ENCODE assay signal across 1 cellular context in the genomic region with DNA sequence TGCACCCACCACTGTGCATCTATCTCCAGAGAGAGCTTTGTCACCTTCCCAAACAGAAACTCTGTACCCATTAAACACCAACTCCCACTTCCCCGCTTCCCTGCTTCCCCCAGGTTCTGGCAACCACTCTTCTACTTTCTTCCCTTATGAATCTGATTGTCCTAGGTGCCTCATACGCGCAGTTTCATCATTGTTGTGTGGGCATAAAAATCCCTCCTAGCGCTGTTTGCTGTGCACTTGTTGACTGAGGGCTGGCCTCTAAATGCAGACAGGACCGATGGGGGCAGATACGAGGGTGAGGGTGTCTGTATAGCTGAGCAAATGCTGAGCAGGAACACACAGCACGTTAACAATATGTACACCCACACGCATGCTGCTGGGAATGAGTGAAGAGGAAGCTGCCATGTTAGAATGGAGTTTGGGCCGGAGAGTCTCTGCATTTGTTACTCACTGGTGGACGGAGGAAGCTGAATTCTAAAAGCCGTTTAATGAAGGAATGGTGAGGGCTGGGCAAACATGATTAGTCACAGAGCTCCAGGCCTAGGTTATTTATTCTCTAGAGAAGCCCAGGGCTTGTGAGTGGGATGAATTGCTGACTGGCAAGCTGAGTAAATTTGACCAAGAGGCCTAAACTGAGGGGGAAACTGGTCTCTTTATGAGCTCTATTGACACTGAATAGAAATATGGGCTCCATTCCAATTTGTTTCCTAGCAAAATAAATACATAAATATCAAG.
TF ChIP-seq lines count a peak whose summit lies in the region.

No MANE protein-coding gene starts in this region.

TF ChIP-seq in HepG2, 621 proteins besides CTCF, POLR2A, EP300 and RAD21 (continued from another document and continues in another):
- TF ChIP-seq, protein P1, sequence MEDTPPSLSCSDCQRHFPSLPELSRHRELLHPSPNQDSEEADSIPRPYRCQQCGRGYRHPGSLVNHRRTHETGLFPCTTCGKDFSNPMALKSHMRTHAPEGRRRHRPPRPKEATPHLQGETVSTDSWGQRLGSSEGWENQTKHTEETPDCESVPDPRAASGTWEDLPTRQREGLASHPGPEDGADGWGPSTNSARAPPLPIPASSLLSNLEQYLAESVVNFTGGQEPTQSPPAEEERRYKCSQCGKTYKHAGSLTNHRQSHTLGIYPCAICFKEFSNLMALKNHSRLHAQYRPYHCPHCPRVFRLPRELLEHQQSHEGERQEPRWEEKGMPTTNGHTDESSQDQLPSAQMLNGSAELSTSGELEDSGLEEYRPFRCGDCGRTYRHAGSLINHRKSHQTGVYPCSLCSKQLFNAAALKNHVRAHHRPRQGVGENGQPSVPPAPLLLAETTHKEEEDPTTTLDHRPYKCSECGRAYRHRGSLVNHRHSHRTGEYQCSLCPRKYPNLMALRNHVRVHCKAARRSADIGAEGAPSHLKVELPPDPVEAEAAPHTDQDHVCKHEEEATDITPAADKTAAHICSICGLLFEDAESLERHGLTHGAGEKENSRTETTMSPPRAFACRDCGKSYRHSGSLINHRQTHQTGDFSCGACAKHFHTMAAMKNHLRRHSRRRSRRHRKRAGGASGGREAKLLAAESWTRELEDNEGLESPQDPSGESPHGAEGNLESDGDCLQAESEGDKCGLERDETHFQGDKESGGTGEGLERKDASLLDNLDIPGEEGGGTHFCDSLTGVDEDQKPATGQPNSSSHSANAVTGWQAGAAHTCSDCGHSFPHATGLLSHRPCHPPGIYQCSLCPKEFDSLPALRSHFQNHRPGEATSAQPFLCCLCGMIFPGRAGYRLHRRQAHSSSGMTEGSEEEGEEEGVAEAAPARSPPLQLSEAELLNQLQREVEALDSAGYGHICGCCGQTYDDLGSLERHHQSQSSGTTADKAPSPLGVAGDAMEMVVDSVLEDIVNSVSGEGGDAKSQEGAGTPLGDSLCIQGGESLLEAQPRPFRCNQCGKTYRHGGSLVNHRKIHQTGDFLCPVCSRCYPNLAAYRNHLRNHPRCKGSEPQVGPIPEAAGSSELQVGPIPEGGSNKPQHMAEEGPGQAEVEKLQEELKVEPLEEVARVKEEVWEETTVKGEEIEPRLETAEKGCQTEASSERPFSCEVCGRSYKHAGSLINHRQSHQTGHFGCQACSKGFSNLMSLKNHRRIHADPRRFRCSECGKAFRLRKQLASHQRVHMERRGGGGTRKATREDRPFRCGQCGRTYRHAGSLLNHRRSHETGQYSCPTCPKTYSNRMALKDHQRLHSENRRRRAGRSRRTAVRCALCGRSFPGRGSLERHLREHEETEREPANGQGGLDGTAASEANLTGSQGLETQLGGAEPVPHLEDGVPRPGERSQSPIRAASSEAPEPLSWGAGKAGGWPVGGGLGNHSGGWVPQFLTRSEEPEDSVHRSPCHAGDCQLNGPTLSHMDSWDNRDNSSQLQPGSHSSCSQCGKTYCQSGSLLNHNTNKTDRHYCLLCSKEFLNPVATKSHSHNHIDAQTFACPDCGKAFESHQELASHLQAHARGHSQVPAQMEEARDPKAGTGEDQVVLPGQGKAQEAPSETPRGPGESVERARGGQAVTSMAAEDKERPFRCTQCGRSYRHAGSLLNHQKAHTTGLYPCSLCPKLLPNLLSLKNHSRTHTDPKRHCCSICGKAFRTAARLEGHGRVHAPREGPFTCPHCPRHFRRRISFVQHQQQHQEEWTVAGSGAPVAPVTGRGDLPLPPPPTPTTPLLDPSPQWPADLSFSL (CRISPR knock-in tag; IDR thresholded peaks at IDR 0.05) = peak; percentile 2; the same call in 1 of the 2 replicates
- TF ChIP-seq NFE2L2 (IDR thresholded peaks at IDR 0.05; ENCODE audit: low read length) = 0 out of 2 replicates have a peak, but pooled peaks have one; percentile 10
- TF ChIP-seq ZNF7 (CRISPR knock-in tag; IDR thresholded peaks at IDR 0.05) = no peak
- TF ChIP-seq, protein P2, sequence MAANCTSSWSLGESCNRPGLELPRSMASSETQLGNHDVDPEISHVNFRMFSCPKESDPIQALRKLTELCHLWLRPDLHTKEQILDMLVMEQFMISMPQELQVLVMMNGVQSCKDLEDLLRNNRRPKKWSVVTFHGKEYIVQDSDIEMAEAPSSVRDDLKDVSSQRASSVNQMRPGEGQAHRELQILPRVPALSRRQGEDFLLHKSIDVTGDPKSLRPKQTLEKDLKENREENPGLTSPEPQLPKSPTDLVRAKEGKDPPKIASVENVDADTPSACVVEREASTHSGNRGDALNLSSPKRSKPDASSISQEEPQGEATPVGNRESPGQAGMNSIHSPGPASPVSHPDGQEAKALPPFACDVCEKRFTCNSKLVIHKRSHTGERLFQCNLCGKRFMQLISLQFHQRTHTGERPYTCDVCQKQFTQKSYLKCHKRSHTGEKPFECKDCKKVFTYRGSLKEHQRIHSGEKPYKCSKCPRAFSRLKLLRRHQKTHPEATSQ (CRISPR knock-in tag; IDR thresholded peaks at IDR 0.05; ENCODE audit: borderline replicate concordance) = peak; percentile 39; the same call in 1 of the 2 replicates
- no peak for TF ChIP-seq ZNF556 (CRISPR knock-in tag; IDR thresholded peaks at IDR 0.05; ENCODE audit: borderline replicate concordance)
- TF ChIP-seq RXRB (CRISPR knock-in tag; IDR thresholded peaks at IDR 0.05; ENCODE audit: borderline replicate concordance) = 0 out of 2 replicates have a peak, but pooled peaks have one; percentile 36
- TF ChIP-seq, protein P3, sequence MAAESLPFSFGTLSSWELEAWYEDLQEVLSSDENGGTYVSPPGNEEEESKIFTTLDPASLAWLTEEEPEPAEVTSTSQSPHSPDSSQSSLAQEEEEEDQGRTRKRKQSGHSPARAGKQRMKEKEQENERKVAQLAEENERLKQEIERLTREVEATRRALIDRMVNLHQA (CRISPR knock-in tag; IDR thresholded peaks at IDR 0.05) = no peak
- TF ChIP-seq, protein P4, sequence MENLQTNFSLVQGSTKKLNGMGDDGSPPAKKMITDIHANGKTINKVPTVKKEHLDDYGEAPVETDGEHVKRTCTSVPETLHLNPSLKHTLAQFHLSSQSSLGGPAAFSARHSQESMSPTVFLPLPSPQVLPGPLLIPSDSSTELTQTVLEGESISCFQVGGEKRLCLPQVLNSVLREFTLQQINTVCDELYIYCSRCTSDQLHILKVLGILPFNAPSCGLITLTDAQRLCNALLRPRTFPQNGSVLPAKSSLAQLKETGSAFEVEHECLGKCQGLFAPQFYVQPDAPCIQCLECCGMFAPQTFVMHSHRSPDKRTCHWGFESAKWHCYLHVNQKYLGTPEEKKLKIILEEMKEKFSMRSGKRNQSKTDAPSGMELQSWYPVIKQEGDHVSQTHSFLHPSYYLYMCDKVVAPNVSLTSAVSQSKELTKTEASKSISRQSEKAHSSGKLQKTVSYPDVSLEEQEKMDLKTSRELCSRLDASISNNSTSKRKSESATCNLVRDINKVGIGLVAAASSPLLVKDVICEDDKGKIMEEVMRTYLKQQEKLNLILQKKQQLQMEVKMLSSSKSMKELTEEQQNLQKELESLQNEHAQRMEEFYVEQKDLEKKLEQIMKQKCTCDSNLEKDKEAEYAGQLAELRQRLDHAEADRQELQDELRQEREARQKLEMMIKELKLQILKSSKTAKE (CRISPR knock-in tag; IDR thresholded peaks at IDR 0.05; ENCODE audit: borderline replicate concordance) = no peak
- 0 out of 2 replicates have a peak, but pooled peaks have one; percentile 53 for TF ChIP-seq JUND (CRISPR knock-in tag; IDR thresholded peaks at IDR 0.05)
- no peak for TF ChIP-seq AGO2 (optimal IDR thresholded peaks at IDR 0.05; ENCODE audit: low read depth, low read length)
- no peak for TF ChIP-seq ZNF224 (CRISPR knock-in tag; IDR thresholded peaks at IDR 0.05)
- TF ChIP-seq, protein P5, sequence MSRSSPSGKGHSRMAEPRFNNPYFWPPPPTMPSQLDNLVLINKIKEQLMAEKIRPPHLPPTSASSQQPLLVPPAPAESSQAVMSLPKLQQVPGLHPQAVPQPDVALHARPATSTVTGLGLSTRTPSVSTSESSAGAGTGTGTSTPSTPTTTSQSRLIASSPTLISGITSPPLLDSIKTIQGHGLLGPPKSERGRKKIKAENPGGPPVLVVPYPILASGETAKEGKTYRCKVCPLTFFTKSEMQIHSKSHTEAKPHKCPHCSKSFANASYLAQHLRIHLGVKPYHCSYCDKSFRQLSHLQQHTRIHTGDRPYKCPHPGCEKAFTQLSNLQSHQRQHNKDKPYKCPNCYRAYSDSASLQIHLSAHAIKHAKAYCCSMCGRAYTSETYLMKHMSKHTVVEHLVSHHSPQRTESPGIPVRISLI (CRISPR knock-in tag; IDR thresholded peaks at IDR 0.05; ENCODE audit: borderline replicate concordance) = no peak
- TF ChIP-seq HDAC1 (CRISPR knock-in tag; IDR thresholded peaks at IDR 0.05) = peak; percentile 45
- TF ChIP-seq POLR2AphosphoS5 (IDR thresholded peaks at IDR 0.05; ENCODE audit: low read depth, low read length) = peak; percentile 73
- no peak for TF ChIP-seq ZNF260 (CRISPR knock-in tag; IDR thresholded peaks at IDR 0.05; ENCODE audit: borderline replicate concordance, low read depth)
- no peak for TF ChIP-seq MED13 (CRISPR knock-in tag; IDR thresholded peaks at IDR 0.05)
- no peak for TF ChIP-seq ESRRA (CRISPR knock-in tag; IDR thresholded peaks at IDR 0.05; ENCODE audit: low read depth)
- peak; percentile 71 for TF ChIP-seq POLR2G (IDR thresholded peaks at IDR 0.05; ENCODE audit: low read depth, low read length)
- no peak for TF ChIP-seq ZBTB8A (CRISPR knock-in tag; IDR thresholded peaks at IDR 0.05; ENCODE audit: borderline replicate concordance, low read depth)
- no peak for TF ChIP-seq PLRG1 (conservative IDR thresholded peaks at IDR 0.05)
- no peak for TF ChIP-seq GTF2F1 (IDR thresholded peaks at IDR 0.05; ENCODE audit: low read length)
- TF ChIP-seq ZC3H13 (CRISPR knock-in tag; IDR thresholded peaks at IDR 0.05) = no peak
- TF ChIP-seq IRX3 (CRISPR knock-in tag; IDR thresholded peaks at IDR 0.05; ENCODE audit: borderline replicate concordance, low read depth) = no peak
- peak; percentile 61 for TF ChIP-seq ASH2L (IDR thresholded peaks at IDR 0.05; ENCODE audit: insufficient read length, low read depth, low read length)
- no peak for TF ChIP-seq FOXP1 (IDR thresholded peaks at IDR 0.05)
- TF ChIP-seq FOXP1 (CRISPR knock-in tag; IDR thresholded peaks at IDR 0.05) = no peak
- TF ChIP-seq ZNF768 (CRISPR knock-in tag; IDR thresholded peaks at IDR 0.05) = no peak
- no peak for TF ChIP-seq CREB1 (IDR thresholded peaks at IDR 0.05)
- TF ChIP-seq CREB1 (CRISPR knock-in tag; IDR thresholded peaks at IDR 0.05) = peak; percentile 48; the same call in 1 of the 2 replicates
- no peak for TF ChIP-seq GABPB1 (CRISPR knock-in tag; IDR thresholded peaks at IDR 0.05)
- peak; percentile 47 for TF ChIP-seq SAP130 (CRISPR knock-in tag; IDR thresholded peaks at IDR 0.05; ENCODE audit: low read depth)
- no peak for TF ChIP-seq PHF5A (CRISPR knock-in tag; IDR thresholded peaks at IDR 0.05; ENCODE audit: low read depth, unreplicated experiment)
- TF ChIP-seq, protein P6, sequence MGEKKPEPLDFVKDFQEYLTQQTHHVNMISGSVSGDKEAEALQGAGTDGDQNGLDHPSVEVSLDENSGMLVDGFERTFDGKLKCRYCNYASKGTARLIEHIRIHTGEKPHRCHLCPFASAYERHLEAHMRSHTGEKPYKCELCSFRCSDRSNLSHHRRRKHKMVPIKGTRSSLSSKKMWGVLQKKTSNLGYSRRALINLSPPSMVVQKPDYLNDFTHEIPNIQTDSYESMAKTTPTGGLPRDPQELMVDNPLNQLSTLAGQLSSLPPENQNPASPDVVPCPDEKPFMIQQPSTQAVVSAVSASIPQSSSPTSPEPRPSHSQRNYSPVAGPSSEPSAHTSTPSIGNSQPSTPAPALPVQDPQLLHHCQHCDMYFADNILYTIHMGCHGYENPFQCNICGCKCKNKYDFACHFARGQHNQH (CRISPR knock-in tag; IDR thresholded peaks at IDR 0.05) = no peak
- TF ChIP-seq SMAD1 (CRISPR knock-in tag; IDR thresholded peaks at IDR 0.05; ENCODE audit: borderline replicate concordance, low read depth) = no peak
- peak; percentile 29; the same call in 1 of the 2 replicates for TF ChIP-seq TBX3 (IDR thresholded peaks at IDR 0.05; ENCODE audit: borderline replicate concordance)
- TF ChIP-seq MEIS2 (CRISPR knock-in tag; IDR thresholded peaks at IDR 0.05) = no peak
- TF ChIP-seq, protein P7, sequence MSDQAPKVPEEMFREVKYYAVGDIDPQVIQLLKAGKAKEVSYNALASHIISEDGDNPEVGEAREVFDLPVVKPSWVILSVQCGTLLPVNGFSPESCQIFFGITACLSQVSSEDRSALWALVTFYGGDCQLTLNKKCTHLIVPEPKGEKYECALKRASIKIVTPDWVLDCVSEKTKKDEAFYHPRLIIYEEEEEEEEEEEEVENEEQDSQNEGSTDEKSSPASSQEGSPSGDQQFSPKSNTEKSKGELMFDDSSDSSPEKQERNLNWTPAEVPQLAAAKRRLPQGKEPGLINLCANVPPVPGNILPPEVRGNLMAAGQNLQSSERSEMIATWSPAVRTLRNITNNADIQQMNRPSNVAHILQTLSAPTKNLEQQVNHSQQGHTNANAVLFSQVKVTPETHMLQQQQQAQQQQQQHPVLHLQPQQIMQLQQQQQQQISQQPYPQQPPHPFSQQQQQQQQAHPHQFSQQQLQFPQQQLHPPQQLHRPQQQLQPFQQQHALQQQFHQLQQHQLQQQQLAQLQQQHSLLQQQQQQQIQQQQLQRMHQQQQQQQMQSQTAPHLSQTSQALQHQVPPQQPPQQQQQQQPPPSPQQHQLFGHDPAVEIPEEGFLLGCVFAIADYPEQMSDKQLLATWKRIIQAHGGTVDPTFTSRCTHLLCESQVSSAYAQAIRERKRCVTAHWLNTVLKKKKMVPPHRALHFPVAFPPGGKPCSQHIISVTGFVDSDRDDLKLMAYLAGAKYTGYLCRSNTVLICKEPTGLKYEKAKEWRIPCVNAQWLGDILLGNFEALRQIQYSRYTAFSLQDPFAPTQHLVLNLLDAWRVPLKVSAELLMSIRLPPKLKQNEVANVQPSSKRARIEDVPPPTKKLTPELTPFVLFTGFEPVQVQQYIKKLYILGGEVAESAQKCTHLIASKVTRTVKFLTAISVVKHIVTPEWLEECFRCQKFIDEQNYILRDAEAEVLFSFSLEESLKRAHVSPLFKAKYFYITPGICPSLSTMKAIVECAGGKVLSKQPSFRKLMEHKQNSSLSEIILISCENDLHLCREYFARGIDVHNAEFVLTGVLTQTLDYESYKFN (CRISPR knock-in tag; conservative IDR thresholded peaks at IDR 0.05) = peak; percentile 68
- TF ChIP-seq ZNF644 (CRISPR knock-in tag; IDR thresholded peaks at IDR 0.05; ENCODE audit: low read depth) = no peak
- no peak for TF ChIP-seq NCOA5 (CRISPR knock-in tag; IDR thresholded peaks at IDR 0.05)
- peak; percentile 35; the same call in 1 of the 2 replicates for TF ChIP-seq PPARG (CRISPR knock-in tag; conservative IDR thresholded peaks at IDR 0.05)
- no peak for TF ChIP-seq ZNF335 (CRISPR knock-in tag; IDR thresholded peaks at IDR 0.05)
- TF ChIP-seq CHCHD3 (CRISPR knock-in tag; IDR thresholded peaks at IDR 0.05) = no peak
- TF ChIP-seq, protein P8, sequence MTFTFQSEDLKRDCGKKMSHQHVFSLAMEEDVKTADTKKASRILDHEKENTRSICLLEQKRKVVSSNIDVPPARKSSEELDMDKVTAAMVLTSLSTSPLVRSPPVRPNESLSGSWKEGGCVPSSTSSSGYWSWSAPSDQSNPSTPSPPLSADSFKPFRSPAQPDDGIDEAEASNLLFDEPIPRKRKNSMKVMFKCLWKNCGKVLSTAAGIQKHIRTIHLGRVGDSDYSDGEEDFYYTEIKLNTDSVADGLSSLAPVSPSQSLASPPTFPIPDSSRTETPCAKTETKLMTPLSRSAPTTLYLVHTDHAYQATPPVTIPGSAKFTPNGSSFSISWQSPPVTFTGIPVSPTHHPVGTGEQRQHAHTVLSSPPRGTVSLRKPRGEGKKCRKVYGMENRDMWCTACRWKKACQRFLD (CRISPR knock-in tag; IDR thresholded peaks at IDR 0.05; ENCODE audit: borderline replicate concordance) = no peak
- peak; percentile 52 for TF ChIP-seq ZFY (CRISPR knock-in tag; IDR thresholded peaks at IDR 0.05)
- no peak for TF ChIP-seq MIER2 (CRISPR knock-in tag; IDR thresholded peaks at IDR 0.05)
- no peak for TF ChIP-seq SOX13 (IDR thresholded peaks at IDR 0.05)
- TF ChIP-seq SOX13 (CRISPR knock-in tag; conservative IDR thresholded peaks at IDR 0.05 in 1 of 2, IDR thresholded peaks at IDR 0.05 in 1 of 2) = peak in 1 of 2 experiments; percentile 36; a peak in 2 of 4 replicates
- TF ChIP-seq ZNF17 (CRISPR knock-in tag; IDR thresholded peaks at IDR 0.05) = no peak
